ENCODE assay signal across 17 cellular contexts in genomic region chr4:105965183-105965800, GRCh38.
"Had no signal": no experiment of that assay in that cellular context is flagged by ENCODE, and none has a peak within 500 bp of the region (broad histone marks: within the 10 kb centered on the region; RNA-seq: fewer than 3 reads in every experiment).

No MANE protein-coding gene starts in this region.

- H3K27ac ChIP-seq: esophagus squamous epithelium, right atrium auricular region, skin epidermis had no signal

- H3K36me3 Mint-ChIP-seq: activated naive CD4-positive, alpha-beta T cell treated with anti-CD3 and anti-CD28 coated beads, Interleukin-2, amount 10 ng/mL, durations not matched to agents 7 days and 5 days; naive thymus-derived CD8-positive, alpha-beta T cell; stimulated activated naive B cell treated with anti-CD40 and anti-IgM and Interleukin-4, amounts not matched to agents 10 μg/mL and 1 μg/mL and 100 μg/mL, for 72 hours had no signal

- ATAC-seq: naive thymus-derived CD8-positive, alpha-beta T cell; stimulated activated naive B cell treated with anti-CD40 and anti-IgM and Interleukin-4, amounts not matched to agents 10 μg/mL and 1 μg/mL and 100 μg/mL, for 72 hours had no signal

- H3K9me3 ChIP-seq: esophagus squamous epithelium, right atrium auricular region, tibial artery had no signal

- H3K27me3 Mint-ChIP-seq: activated CD4-positive, alpha-beta T cell treated with anti-CD3 and anti-CD28 coated beads, Interleukin-2, amount 10 ng/mL, durations not matched to agents 7 days and 5 days; activated naive CD4-positive, alpha-beta T cell treated with anti-CD3 and anti-CD28 coated beads, Interleukin-2, amount 10 ng/mL, durations not matched to agents 7 days and 5 days; stimulated activated naive B cell treated with anti-CD40 and anti-IgM and Interleukin-4, amounts not matched to agents 10 μg/mL and 1 μg/mL and 100 μg/mL, for 72 hours had no signal

- H3K27me3 ChIP-seq: esophagus squamous epithelium, right atrium auricular region, tibial artery had no signal

- H3K4me3 ChIP-seq: esophagus squamous epithelium, lung, right atrium auricular region, skin epidermis, tibial artery had no signal

- DNase-seq: activated CD4-positive, alpha-beta T cell treated with anti-CD3 and anti-CD28 coated beads, Interleukin-2, amount 10 ng/mL, durations not matched to agents 7 days and 5 days; activated CD8-positive, alpha-beta memory T cell treated with anti-CD3 and anti-CD28 coated beads for 24 hours; activated naive CD4-positive, alpha-beta T cell treated with anti-CD3 and anti-CD28 coated beads, Interleukin-2, amount 10 ng/mL, durations not matched to agents 7 days and 5 days; activated T-cell treated with anti-CD3 and anti-CD28 coated beads for 4 hours; esophagus squamous epithelium; naive thymus-derived CD8-positive, alpha-beta T cell; stimulated activated CD4-positive, alpha-beta T cell treated with anti-CD3 and anti-CD28 coated beads, Interleukin-15, amount 100 ng/mL, for 24 hours; stimulated activated CD4-positive, alpha-beta T cell treated with anti-CD3 and anti-CD28 coated beads, Interleukin-4, amount 100 ng/mL, for 1 hour; stimulated activated naive B cell treated with anti-CD40 and anti-IgM and Interleukin-4, amounts not matched to agents 10 μg/mL and 1 μg/mL and 100 μg/mL, for 72 hours; SW 1271; tibial artery had no signal

- FAIRE-seq: urothelium cell line had no signal

- H3K4me3 Mint-ChIP-seq: activated CD4-positive, alpha-beta T cell treated with anti-CD3 and anti-CD28 coated beads, Interleukin-2, amount 10 ng/mL, durations not matched to agents 7 days and 5 days; activated naive CD4-positive, alpha-beta T cell treated with anti-CD3 and anti-CD28 coated beads, Interleukin-2, amount 10 ng/mL, durations not matched to agents 7 days and 5 days; naive thymus-derived CD8-positive, alpha-beta T cell; stimulated activated naive B cell treated with anti-CD40 and anti-IgM and Interleukin-4, amounts not matched to agents 10 μg/mL and 1 μg/mL and 100 μg/mL, for 72 hours; T-helper 2 cell treated with Interferon-gamma antibody and Interleukin-4, amounts not matched to agents 5 μg/mL and 100 μg/mL, for 36 hours had no signal

- H3K4me1 Mint-ChIP-seq: activated CD4-positive, alpha-beta T cell treated with anti-CD3 and anti-CD28 coated beads, Interleukin-2, amount 10 ng/mL, durations not matched to agents 7 days and 5 days; activated naive CD4-positive, alpha-beta T cell treated with anti-CD3 and anti-CD28 coated beads, Interleukin-2, amount 10 ng/mL, durations not matched to agents 7 days and 5 days; naive thymus-derived CD8-positive, alpha-beta T cell; stimulated activated naive B cell treated with anti-CD40 and anti-IgM and Interleukin-4, amounts not matched to agents 10 μg/mL and 1 μg/mL and 100 μg/mL, for 72 hours had no signal

- H3K36me3 ChIP-seq: right atrium auricular region had no signal

- H3K9me3 Mint-ChIP-seq: activated CD4-positive, alpha-beta T cell treated with anti-CD3 and anti-CD28 coated beads, Interleukin-2, amount 10 ng/mL, durations not matched to agents 7 days and 5 days; activated naive CD4-positive, alpha-beta T cell treated with anti-CD3 and anti-CD28 coated beads, Interleukin-2, amount 10 ng/mL, durations not matched to agents 7 days and 5 days; activated T-helper 2 cell treated with anti-CD3 and anti-CD28 coated beads, Interferon-gamma antibody, Interleukin-2, Interleukin-4, amounts not matched to agents 10 μg/mL and 5 μg/mL and 100 μg/mL, durations not matched to agents 14 hours and 24 hours and 36 hours; naive thymus-derived CD8-positive, alpha-beta T cell; stimulated activated naive B cell treated with anti-CD40 and anti-IgM and Interleukin-4, amounts not matched to agents 10 μg/mL and 1 μg/mL and 100 μg/mL, for 72 hours; T-helper 2 cell treated with Interferon-gamma antibody and Interleukin-4, amounts not matched to agents 5 μg/mL and 100 μg/mL, for 36 hours had no signal

- H3K27ac Mint-ChIP-seq: activated CD4-positive, alpha-beta T cell treated with anti-CD3 and anti-CD28 coated beads, Interleukin-2, amount 10 ng/mL, durations not matched to agents 7 days and 5 days; activated naive CD4-positive, alpha-beta T cell treated with anti-CD3 and anti-CD28 coated beads, Interleukin-2, amount 10 ng/mL, durations not matched to agents 7 days and 5 days; activated T-helper 2 cell treated with anti-CD3 and anti-CD28 coated beads, Interferon-gamma antibody, Interleukin-2, Interleukin-4, amounts not matched to agents 10 μg/mL and 5 μg/mL and 100 μg/mL, durations not matched to agents 14 hours and 24 hours and 36 hours; naive thymus-derived CD8-positive, alpha-beta T cell; stimulated activated naive B cell treated with anti-CD40 and anti-IgM and Interleukin-4, amounts not matched to agents 10 μg/mL and 1 μg/mL and 100 μg/mL, for 72 hours; T-helper 2 cell treated with Interferon-gamma antibody and Interleukin-4, amounts not matched to agents 5 μg/mL and 100 μg/mL, for 36 hours had no signal
